Comparison of ENCODE assay signal across 1 cellular context in genomic region chr13:99192480-99192879, GRCh38.
TF ChIP-seq lines count a peak whose summit lies in the region.

No MANE protein-coding gene starts in this region.

TF ChIP-seq in GM23338, 12 proteins besides CTCF, POLR2A, EP300 and RAD21 (continued from another document):
- no peak for TF ChIP-seq ZNF462 (CRISPR knock-in tag; IDR thresholded peaks at IDR 0.05)
- TF ChIP-seq CREB1 (CRISPR knock-in tag; IDR thresholded peaks at IDR 0.05; ENCODE audit: low read depth) = no peak
- TF ChIP-seq POLR2AphosphoS5 (IDR thresholded peaks at IDR 0.05; ENCODE audit: low read depth) = no peak
- no peak for TF ChIP-seq EZH2 (IDR thresholded peaks at IDR 0.05; ENCODE audit: low read depth, unreplicated experiment)
- no peak for TF ChIP-seq JUNB (IDR thresholded peaks at IDR 0.05; ENCODE audit: unreplicated experiment)
- no peak for TF ChIP-seq ZNF331 (CRISPR knock-in tag; IDR thresholded peaks at IDR 0.05; ENCODE audit: low read depth)
- TF ChIP-seq NANOG (IDR thresholded peaks at IDR 0.05; ENCODE audit: borderline replicate concordance) = no peak
- no peak for TF ChIP-seq REST (IDR thresholded peaks at IDR 0.05; ENCODE audit: unreplicated experiment)
